In the genomic region with DNA sequence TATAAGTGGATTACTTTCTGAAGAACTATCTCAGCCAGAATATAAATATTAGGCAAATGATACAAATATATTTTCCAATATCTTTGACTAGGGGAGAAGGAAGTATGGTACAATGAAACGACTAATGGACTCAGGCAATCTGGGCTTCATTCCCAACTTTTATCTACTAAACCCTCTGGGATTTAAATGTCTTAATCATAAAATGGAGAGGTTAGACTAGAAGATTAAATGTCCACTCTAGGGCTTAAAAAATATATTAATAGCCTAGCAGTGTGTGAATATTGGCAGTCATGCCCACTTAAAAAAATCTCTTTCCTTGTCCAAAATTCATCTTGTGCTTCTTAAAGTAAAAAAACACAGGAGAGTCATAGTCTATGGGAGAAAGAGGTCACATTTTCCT, we compare ENCODE assay signal across 30 cellular contexts.
"Had no signal": no experiment of that assay in that cellular context is flagged by ENCODE, and none has a peak within 500 bp of the region (broad histone marks: within the 10 kb centered on the region; RNA-seq: fewer than 3 reads in every experiment).

No MANE protein-coding gene starts in this region.

- DNase-seq: activated CD4-positive, alpha-beta memory T cell treated with anti-CD3 and anti-CD28 coated beads, Interleukin-2, amount 10 ng/mL, durations not matched to agents 7 days and 5 days; activated CD4-positive, alpha-beta T cell treated with anti-CD3 and anti-CD28 coated beads for 1 hour; activated CD4-positive, alpha-beta T cell treated with anti-CD3 and anti-CD28 coated beads, Interleukin-2, amount 10 ng/mL, durations not matched to agents 7 days and 5 days; activated CD8-positive, alpha-beta memory T cell treated with anti-CD3 and anti-CD28 coated beads, Interleukin-2, amount 50 U/mL, for 48 hours; activated gamma-delta T cell; activated naive CD4-positive, alpha-beta T cell treated with anti-CD3 and anti-CD28 coated beads, Interleukin-2, amount 10 ng/mL, durations not matched to agents 7 days and 5 days; activated naive CD8-positive, alpha-beta T cell treated with anti-CD3 and anti-CD28 coated beads, Interleukin-2, amount 10 ng/mL, durations not matched to agents 7 days and 5 days; activated T-cell treated with anti-CD3 and anti-CD28 coated beads, Interleukin-2, amount 50 U/mL, for 24 hours; amniotic stem cell; brain microvascular endothelial cell; central memory CD4-positive, alpha-beta T cell; dermis blood vessel endothelial cell; effector CD8-positive, alpha-beta T cell; esophagus squamous epithelium; hippocampal formation; kidney; left lung; mucosa of descending colon; naive B cell; nephron progenitor cell; right lobe of liver; stimulated activated CD4-positive, alpha-beta T cell treated with anti-CD3 and anti-CD28 coated beads, Interleukin-2, amount 100 ng/mL, for 48 hours; stimulated activated naive CD4-positive, alpha-beta T cell treated with Interleukin-2 at 50 U/mL for 16 hours; T-helper 2 cell; testis; transverse colon had no signal

- H3K27me3 ChIP-seq: brain microvascular endothelial cell, esophagus squamous epithelium, gastroesophageal sphincter, left lung, neutrophil, right lobe of liver, testis, transverse colon had no signal

- H3K36me3 ChIP-seq: brain microvascular endothelial cell, left lung, neutrophil, right lobe of liver, transverse colon had no signal

- H3K4me1 ChIP-seq: left lung, testis, transverse colon had no signal

- H3K27ac ChIP-seq: brain microvascular endothelial cell, epithelial cell of prostate, neutrophil, testis had no signal

- H3K9me3 ChIP-seq: esophagus squamous epithelium, gastroesophageal sphincter, left lung, mucosa of descending colon, neutrophil, right lobe of liver, testis, transverse colon had no signal

- ATAC-seq: gastroesophageal sphincter, left lung, mucosa of descending colon, right lobe of liver had no signal

- H3K4me3 ChIP-seq: esophagus squamous epithelium, gastroesophageal sphincter, left lung, lung, right lobe of liver, testis, transverse colon had no signal
